Comparison of ENCODE assay signal across 10 cellular contexts in the genomic region with DNA sequence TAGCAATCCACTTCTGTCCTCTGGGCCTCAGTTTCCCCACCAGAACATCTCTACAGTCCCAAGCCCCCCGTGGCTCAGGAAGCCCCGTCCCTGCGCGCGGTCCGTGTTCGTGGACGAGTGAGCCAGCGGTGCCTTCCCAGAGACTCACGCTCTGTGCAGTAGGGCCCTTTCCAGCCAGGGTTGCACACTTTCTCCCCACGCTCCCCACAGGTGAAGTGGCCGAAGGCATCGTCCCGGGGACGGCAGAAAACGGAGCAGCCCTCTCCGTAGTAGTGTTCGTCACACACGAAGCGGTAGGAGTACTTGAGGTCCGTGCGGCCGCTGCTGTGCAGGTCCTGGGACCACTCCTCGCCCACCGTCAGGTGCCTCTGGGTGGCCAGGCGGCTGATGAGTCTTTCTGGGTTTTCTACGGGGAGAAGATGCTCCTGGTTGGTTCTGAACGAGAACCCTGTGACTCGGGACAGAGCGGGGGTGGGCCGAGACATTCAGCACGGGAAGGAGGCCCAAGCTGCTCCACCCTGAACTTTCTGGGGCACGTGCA. TPM values are rescaled to one million over a fixed set of nuclear protein-coding genes. Genes with fewer than 3 reads are reported as not detected.
DNase-seq lines count a peak whose midpoint lies in the region; ATAC-seq lines count a peak whose summit lies in the region.
"Had no signal": no experiment of that assay in that cellular context is flagged by ENCODE, and none has a peak within 500 bp of the region (broad histone marks: within the 10 kb centered on the region; RNA-seq: fewer than 3 reads in every experiment).

No MANE protein-coding gene starts in this region.

- peaks cover 5% of the 10 kb centered on the region for H3K36me3 Mint-ChIP-seq in activated naive CD8-positive, alpha-beta T cell treated with anti-CD3 and anti-CD28 coated beads for 36 hours
- H3K36me3 Mint-ChIP-seq in stimulated activated memory B cell treated with anti-CD40 and anti-IgM and Interleukin-4, amounts not matched to agents 10 μg/mL and 1 μg/mL and 100 μg/mL, for 72 hours = no peaks in the 10 kb centered on the region

- H3K4me3 Mint-ChIP-seq in activated naive CD8-positive, alpha-beta T cell treated with anti-CD3 and anti-CD28 coated beads for 36 hours = peak overlapping the region; percentile 85
- H3K4me3 Mint-ChIP-seq in stimulated activated memory B cell treated with anti-CD40 and anti-IgM and Interleukin-4, amounts not matched to agents 10 μg/mL and 1 μg/mL and 100 μg/mL, for 72 hours = peak overlapping the region; percentile 68

- peak; percentile 56 for DNase-seq in activated CD8-positive, alpha-beta memory T cell treated with anti-CD3 and anti-CD28 coated beads for 24 hours
- DNase-seq in activated CD8-positive, alpha-beta memory T cell treated with anti-CD3 and anti-CD28 coated beads, Interleukin-2, amount 50 U/mL, for 4 hours = no peak
- no peak for DNase-seq in activated naive CD8-positive, alpha-beta T cell treated with anti-CD3 and anti-CD28 coated beads for 36 hours
- DNase-seq in left lobe of liver (ENCODE audit: low spot score) (peak; percentile 45), OCI-M2 (lab: John Stamatoyannopoulos, UW; ENCODE audit: unreplicated experiment) (no peak)
- DNase-seq: stimulated activated CD4-positive, alpha-beta T cell treated with anti-CD3 and anti-CD28 coated beads, Interleukin-2, amount 100 ng/mL, for 48 hours had no signal

- ATAC-seq in left lobe of liver (no peak), HG03045 (IDR thresholded peaks at IDR 0.05; ENCODE audit: unreplicated experiment) (no peak), HG03354 (IDR thresholded peaks at IDR 0.05; ENCODE audit: poor library complexity, severe bottlenecking, unreplicated experiment) (no peak)
- no peak for ATAC-seq in stimulated activated memory B cell treated with anti-CD40 and anti-IgM and Interleukin-4, amounts not matched to agents 10 μg/mL and 1 μg/mL and 100 μg/mL, for 72 hours

- H3K9me3 Mint-ChIP-seq in activated naive CD8-positive, alpha-beta T cell treated with anti-CD3 and anti-CD28 coated beads for 36 hours = no peaks in the 10 kb centered on the region
- H3K9me3 Mint-ChIP-seq in stimulated activated memory B cell treated with anti-CD40 and anti-IgM and Interleukin-4, amounts not matched to agents 10 μg/mL and 1 μg/mL and 100 μg/mL, for 72 hours = no peaks in the 10 kb centered on the region
- H3K9me3 Mint-ChIP-seq: dendritic cell treated with granulocyte-macrophage colony-stimulating factor and Interleukin-4, amounts not matched to agents 40 ng/mL and 50 ng/mL, for 4 days had no signal

- peaks cover 25% of the 10 kb centered on the region for H3K4me1 Mint-ChIP-seq in activated naive CD8-positive, alpha-beta T cell treated with anti-CD3 and anti-CD28 coated beads for 36 hours
- peaks cover 38% of the 10 kb centered on the region for H3K4me1 Mint-ChIP-seq in stimulated activated memory B cell treated with anti-CD40 and anti-IgM and Interleukin-4, amounts not matched to agents 10 μg/mL and 1 μg/mL and 100 μg/mL, for 72 hours

- peaks cover 15% of the 10 kb centered on the region for H3K27me3 Mint-ChIP-seq in activated naive CD8-positive, alpha-beta T cell treated with anti-CD3 and anti-CD28 coated beads for 36 hours
- peaks cover 69% of the 10 kb centered on the region for H3K27me3 Mint-ChIP-seq in stimulated activated memory B cell treated with anti-CD40 and anti-IgM and Interleukin-4, amounts not matched to agents 10 μg/mL and 1 μg/mL and 100 μg/mL, for 72 hours

- H3K27ac Mint-ChIP-seq in activated naive CD8-positive, alpha-beta T cell treated with anti-CD3 and anti-CD28 coated beads for 36 hours = no peak overlapping the region
- H3K27ac Mint-ChIP-seq in stimulated activated memory B cell treated with anti-CD40 and anti-IgM and Interleukin-4, amounts not matched to agents 10 μg/mL and 1 μg/mL and 100 μg/mL, for 72 hours = no peak overlapping the region
- H3K27ac Mint-ChIP-seq: dendritic cell treated with granulocyte-macrophage colony-stimulating factor and Interleukin-4, amounts not matched to agents 40 ng/mL and 50 ng/mL, for 4 days had no signal

RNA-seq across cellular contexts. Expression of gene DLL1, which starts 2.7 kb away (rescaled TPM):
- 1 to 10 TPM; 4.0 to 4.3 TPM for total RNA-seq in activated naive CD8-positive, alpha-beta T cell treated with anti-CD3 and anti-CD28 coated beads for 36 hours
- 4.9 TPM for total RNA-seq in left lobe of liver

RNA-seq across cellular contexts. Expression of gene FAM120B, which starts 18.4 kb away (rescaled TPM):
- 10 to 100 TPM; 19.4 to 19.7 TPM for total RNA-seq in activated naive CD8-positive, alpha-beta T cell treated with anti-CD3 and anti-CD28 coated beads for 36 hours
- 11.6 TPM for total RNA-seq in left lobe of liver

Comparison
In these comparisons a context has a peak if more than half of its experiments do, and no peak if none do; other contexts are left out.
1. DNase-seq: peak in activated CD8-positive, alpha-beta memory T cell treated with anti-CD3 and anti-CD28 coated beads for 24 hours (single experiment) and left lobe of liver (single experiment); none in activated CD8-positive, alpha-beta memory T cell treated with anti-CD3 and anti-CD28 coated beads, Interleukin-2, amount 50 U/mL, for 4 hours (single experiment), activated naive CD8-positive, alpha-beta T cell treated with anti-CD3 and anti-CD28 coated beads for 36 hours (single experiment) and OCI-M2 (single experiment).